Comparison of ENCODE assay signal across 10 cellular contexts in the genomic region with DNA sequence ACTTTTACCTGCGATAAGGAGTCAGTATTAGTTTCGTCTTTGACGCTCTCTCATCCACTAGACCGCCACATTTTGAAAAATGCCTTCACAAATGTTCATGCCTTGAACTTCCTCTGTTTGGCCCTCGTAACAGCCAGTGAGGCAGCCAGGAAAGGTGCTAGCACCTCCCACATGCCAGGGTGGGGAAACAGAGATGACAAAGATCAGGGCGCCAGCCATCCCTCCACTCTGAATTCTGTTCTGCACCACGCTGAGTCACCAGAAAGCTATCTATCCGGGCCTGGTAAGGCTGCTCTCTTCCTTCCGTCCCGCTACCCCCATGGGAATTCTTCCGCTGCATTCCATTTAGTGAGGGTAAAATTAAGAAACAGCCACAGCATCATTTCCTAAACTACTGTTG. TPM values are rescaled to one million over a fixed set of nuclear protein-coding genes. Genes with fewer than 3 reads are reported as not detected.
DNase-seq lines count a peak whose midpoint lies in the region; ATAC-seq and TF ChIP-seq lines count a peak whose summit lies in the region.
"Had no signal": no experiment of that assay in that cellular context is flagged by ENCODE, and none has a peak within 500 bp of the region (broad histone marks: within the 10 kb centered on the region; RNA-seq: fewer than 3 reads in every experiment).

No MANE protein-coding gene starts in this region.

- no peaks in the 10 kb centered on the region for H3K9me3 Mint-ChIP-seq in activated T-cell treated with anti-CD3 and anti-CD28 coated beads, Interleukin-2, amount 50 U/mL, for 72 hours
- no peaks in the 10 kb centered on the region for H3K9me3 Mint-ChIP-seq in CD4-positive, alpha-beta memory T cell
- H3K9me3 Mint-ChIP-seq: activated CD4-positive, alpha-beta memory T cell treated with anti-CD3 and anti-CD28 coated beads for 36 hours; stimulated activated naive B cell treated with anti-CD40 and anti-IgM and Interleukin-4, amounts not matched to agents 10 μg/mL and 1 μg/mL and 100 μg/mL, for 72 hours had no signal

- DNase-seq in GM04503 (ENCODE audit: low read depth) = peak; percentile 91
- peak; percentile 98 to 99 for DNase-seq in SJSA1 (ENCODE audit: low read depth in 1 of 2, low spot score in 2 of 2)
- peak; percentile 84 for DNase-seq in fibroblast of mammary gland (ENCODE audit: low read depth)
- DNase-seq in activated T-cell treated with anti-CD3 and anti-CD28 coated beads, Interleukin-2, amount 50 U/mL, for 72 hours = no peak
- no peak for DNase-seq in NCI-H187 (lab: John Stamatoyannopoulos, UW)
- DNase-seq in CD4-positive, alpha-beta memory T cell = no peak
- DNase-seq: activated CD4-positive, alpha-beta memory T cell treated with anti-CD3 and anti-CD28 coated beads for 36 hours; SIG-M5; stimulated activated naive B cell treated with anti-CD40 and anti-IgM and Interleukin-4, amounts not matched to agents 10 μg/mL and 1 μg/mL and 100 μg/mL, for 72 hours had no signal

- no peaks in the 10 kb centered on the region for H3K27me3 Mint-ChIP-seq in activated T-cell treated with anti-CD3 and anti-CD28 coated beads, Interleukin-2, amount 50 U/mL, for 72 hours (ENCODE audit: low read depth)
- H3K27me3 Mint-ChIP-seq in CD4-positive, alpha-beta memory T cell = no peaks in the 10 kb centered on the region
- H3K27me3 Mint-ChIP-seq: activated CD4-positive, alpha-beta memory T cell treated with anti-CD3 and anti-CD28 coated beads for 36 hours; stimulated activated naive B cell treated with anti-CD40 and anti-IgM and Interleukin-4, amounts not matched to agents 10 μg/mL and 1 μg/mL and 100 μg/mL, for 72 hours had no signal

- no peak overlapping the region for H3K4me3 Mint-ChIP-seq in activated T-cell treated with anti-CD3 and anti-CD28 coated beads, Interleukin-2, amount 50 U/mL, for 72 hours
- H3K4me3 Mint-ChIP-seq in CD4-positive, alpha-beta memory T cell = no peak overlapping the region
- H3K4me3 Mint-ChIP-seq: activated CD4-positive, alpha-beta memory T cell treated with anti-CD3 and anti-CD28 coated beads for 36 hours; stimulated activated naive B cell treated with anti-CD40 and anti-IgM and Interleukin-4, amounts not matched to agents 10 μg/mL and 1 μg/mL and 100 μg/mL, for 72 hours had no signal

- no peak overlapping the region for H3K4me2 ChIP-seq in skeletal muscle satellite cell (ENCODE audit: low read length)

- CTCF ChIA-PET in CD4-positive, alpha-beta memory T cell (lab: Charles Lee; ENCODE audit: partially characterized antibody) = interaction anchor here (0.8 to 1.2 kb wide), 4 partner anchors 10 to 473 kb away, joined by 3 to 4 read pairs (median 3); no protein-coding TSS in a partner anchor

- no peak overlapping the region for H3K27ac Mint-ChIP-seq in activated T-cell treated with anti-CD3 and anti-CD28 coated beads, Interleukin-2, amount 50 U/mL, for 72 hours
- no peak overlapping the region for H3K27ac Mint-ChIP-seq in CD4-positive, alpha-beta memory T cell
- H3K27ac Mint-ChIP-seq: activated CD4-positive, alpha-beta memory T cell treated with anti-CD3 and anti-CD28 coated beads for 36 hours; stimulated activated naive B cell treated with anti-CD40 and anti-IgM and Interleukin-4, amounts not matched to agents 10 μg/mL and 1 μg/mL and 100 μg/mL, for 72 hours had no signal

- peak overlapping the region; percentile 19 for H3K9ac ChIP-seq in skeletal muscle satellite cell (ENCODE audit: low read depth, low read length)

- H3K36me3 ChIP-seq in SJSA1 (peaks cover 42% of the 10 kb centered on the region), skeletal muscle satellite cell (ENCODE audit: insufficient read depth, low read length) (peaks cover 2% of the 10 kb centered on the region)
- H3K36me3 ChIP-seq in CD4-positive, alpha-beta memory T cell (ENCODE audit: insufficient read depth, low read length) = peaks cover 22% of the 10 kb centered on the region

- no peak for TF ChIP-seq CTCF in fibroblast of mammary gland (conservative IDR thresholded peaks at IDR 0.05; ENCODE audit: control insufficient read depth, insufficient read depth, low read depth, low read length)

- H3K9me3 ChIP-seq in SJSA1 (replicated peaks) = no peaks in the 10 kb centered on the region
- no peaks in the 10 kb centered on the region for H3K9me3 ChIP-seq in skeletal muscle satellite cell (replicated peaks; ENCODE audit: low read length)
- H3K9me3 ChIP-seq in CD4-positive, alpha-beta memory T cell (ENCODE audit: control insufficient read depth in 1 of 2, low read length in 2 of 2) = no peaks in the 10 kb centered on the region

- H3K4me1 Mint-ChIP-seq in activated T-cell treated with anti-CD3 and anti-CD28 coated beads, Interleukin-2, amount 50 U/mL, for 72 hours (ENCODE audit: low read depth) = peaks cover 15% of the 10 kb centered on the region
- H3K4me1 Mint-ChIP-seq in CD4-positive, alpha-beta memory T cell = peaks cover 0 to 6% (median 4%) of the 10 kb centered on the region in 4 donors

- no peak for ATAC-seq in activated T-cell treated with anti-CD3 and anti-CD28 coated beads, Interleukin-2, amount 50 U/mL, for 72 hours (replicated peaks in 1 of 2)
- ATAC-seq: stimulated activated naive B cell treated with anti-CD40 and anti-IgM and Interleukin-4, amounts not matched to agents 10 μg/mL and 1 μg/mL and 100 μg/mL, for 72 hours had no signal

- H3K4me3 ChIP-seq in SJSA1 (no peak overlapping the region), fibroblast of mammary gland (ENCODE audit: control insufficient read depth, low read depth, low read length) (no peak overlapping the region), skeletal muscle satellite cell (ENCODE audit: low read length) (no peak overlapping the region)
- H3K4me3 ChIP-seq in CD4-positive, alpha-beta memory T cell (ENCODE audit: low read length in 2 of 2) = no peak overlapping the region

- H3K27me3 ChIP-seq in SJSA1 (replicated peaks) (no peaks in the 10 kb centered on the region), skeletal muscle satellite cell (ENCODE audit: control insufficient read depth, insufficient read depth, low read length) (no peaks in the 10 kb centered on the region)
- H3K27me3 ChIP-seq in CD4-positive, alpha-beta memory T cell (ENCODE audit: insufficient read depth, low read length) = no peaks in the 10 kb centered on the region

- intact Hi-C loops in CD4-positive, alpha-beta memory T cell (cut with micrococcal nuclease) = loop anchor here (5.0 kb wide), 1 partner anchor 83 kb away; no protein-coding TSS in a partner anchor

- POLR2A ChIA-PET in CD4-positive, alpha-beta memory T cell (lab: Charles Lee; ENCODE audit: partially characterized antibody) = interaction anchor here (0.6 to 0.8 kb wide), 2 partner anchors 34 to 110 kb away, joined by 3 to 4 read pairs; no protein-coding TSS in a partner anchor

- H3K27ac ChIP-seq in SJSA1 = peak overlapping the region; percentile 93
- H3K27ac ChIP-seq in CD4-positive, alpha-beta memory T cell (ENCODE audit: low read depth, low read length) = no peak overlapping the region

- peaks cover 0 to 6% of the 10 kb centered on the region in 2 donors for H3K36me3 Mint-ChIP-seq in activated T-cell treated with anti-CD3 and anti-CD28 coated beads, Interleukin-2, amount 50 U/mL, for 72 hours (ENCODE audit: insufficient read depth in 2 of 2)
- H3K36me3 Mint-ChIP-seq in CD4-positive, alpha-beta memory T cell = peaks cover 45 to 68% of the 10 kb centered on the region in 2 donors

- H3K4me1 ChIP-seq in SJSA1 (replicated peaks) (peaks cover 35% of the 10 kb centered on the region), skeletal muscle satellite cell (ENCODE audit: control insufficient read depth, insufficient read depth, low read length) (peaks cover 30% of the 10 kb centered on the region)
- H3K4me1 ChIP-seq in CD4-positive, alpha-beta memory T cell (ENCODE audit: insufficient read depth, low read length) = no peaks in the 10 kb centered on the region

RNA-seq across cellular contexts. Expression of gene BCL2L10, which starts 31.3 kb away (rescaled TPM):
- not detected in 2 replicates for total RNA-seq in SJSA1 (2014; rRNA removed; shearing (Covaris generic))
- not detected in 2 replicates for total RNA-seq in skeletal muscle satellite cell (2012; rRNA removed)
- under 1 TPM in 1 of 2 donors, not detected in 1; 0.31 TPM for total RNA-seq in activated T-cell treated with anti-CD3 and anti-CD28 coated beads, Interleukin-2, amount 50 U/mL, for 72 hours
- under 1 TPM; 0.42 to 0.84 TPM for total RNA-seq in CD4-positive, alpha-beta memory T cell
- polyA plus RNA-seq in CD4-positive, alpha-beta memory T cell = not detected
- total RNA-seq: activated CD4-positive, alpha-beta memory T cell treated with anti-CD3 and anti-CD28 coated beads for 36 hours had no signal

RNA-seq across cellular contexts. Expression of gene GNB5, which starts 47.3 kb away (rescaled TPM):
- 53.7 and 58.9 TPM in 2 replicates for total RNA-seq in SJSA1 (2014; rRNA removed; shearing (Covaris generic))
- total RNA-seq in skeletal muscle satellite cell (2012; rRNA removed) = 21.8 and 23.8 TPM in 2 replicates
- 10 to 100 TPM; 26.8 to 38.8 TPM for total RNA-seq in activated T-cell treated with anti-CD3 and anti-CD28 coated beads, Interleukin-2, amount 50 U/mL, for 72 hours
- total RNA-seq in CD4-positive, alpha-beta memory T cell = 10 to 100 TPM; 69.5 to 69.9 TPM
- 10 to 100 TPM; 52.2 to 54.1 TPM for polyA plus RNA-seq in CD4-positive, alpha-beta memory T cell

Comparison
In these comparisons a context has a peak if more than half of its experiments do, and no peak if none do; other contexts are left out.
1. DNase-seq: peak in GM04503 (single experiment), SJSA1 (2 of 2) and fibroblast of mammary gland (single experiment); none in activated T-cell treated with anti-CD3 and anti-CD28 coated beads, Interleukin-2, amount 50 U/mL, for 72 hours (0 of 2), NCI-H187 (0 of 2) and CD4-positive, alpha-beta memory T cell (0 of 5).